ENCODE assay signal across 1 cellular context in the genomic region with DNA sequence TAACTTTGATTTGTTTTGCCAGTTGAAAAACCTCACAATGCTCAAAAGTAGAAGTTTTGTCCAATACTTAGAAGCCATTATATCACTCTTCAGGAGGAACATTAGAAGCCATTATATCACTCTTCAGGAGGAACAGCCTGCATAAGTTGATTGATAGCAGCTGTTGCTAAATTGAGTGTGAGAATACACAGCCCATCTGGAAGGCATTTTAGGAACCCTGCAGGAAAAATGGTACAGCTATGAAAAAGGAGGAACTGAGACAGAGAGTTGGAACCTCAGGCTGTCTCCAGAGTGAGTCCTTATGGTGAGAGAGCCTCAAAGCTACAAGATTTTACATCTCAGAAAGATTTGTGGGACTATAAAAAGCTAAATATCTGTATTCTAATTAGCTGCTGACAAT.
TF ChIP-seq lines count a peak whose summit lies in the region.

No MANE protein-coding gene starts in this region.

TF ChIP-seq in SK-N-SH, 30 proteins besides CTCF, POLR2A, EP300 and RAD21 (continued from another document):
- TF ChIP-seq, protein P1, sequence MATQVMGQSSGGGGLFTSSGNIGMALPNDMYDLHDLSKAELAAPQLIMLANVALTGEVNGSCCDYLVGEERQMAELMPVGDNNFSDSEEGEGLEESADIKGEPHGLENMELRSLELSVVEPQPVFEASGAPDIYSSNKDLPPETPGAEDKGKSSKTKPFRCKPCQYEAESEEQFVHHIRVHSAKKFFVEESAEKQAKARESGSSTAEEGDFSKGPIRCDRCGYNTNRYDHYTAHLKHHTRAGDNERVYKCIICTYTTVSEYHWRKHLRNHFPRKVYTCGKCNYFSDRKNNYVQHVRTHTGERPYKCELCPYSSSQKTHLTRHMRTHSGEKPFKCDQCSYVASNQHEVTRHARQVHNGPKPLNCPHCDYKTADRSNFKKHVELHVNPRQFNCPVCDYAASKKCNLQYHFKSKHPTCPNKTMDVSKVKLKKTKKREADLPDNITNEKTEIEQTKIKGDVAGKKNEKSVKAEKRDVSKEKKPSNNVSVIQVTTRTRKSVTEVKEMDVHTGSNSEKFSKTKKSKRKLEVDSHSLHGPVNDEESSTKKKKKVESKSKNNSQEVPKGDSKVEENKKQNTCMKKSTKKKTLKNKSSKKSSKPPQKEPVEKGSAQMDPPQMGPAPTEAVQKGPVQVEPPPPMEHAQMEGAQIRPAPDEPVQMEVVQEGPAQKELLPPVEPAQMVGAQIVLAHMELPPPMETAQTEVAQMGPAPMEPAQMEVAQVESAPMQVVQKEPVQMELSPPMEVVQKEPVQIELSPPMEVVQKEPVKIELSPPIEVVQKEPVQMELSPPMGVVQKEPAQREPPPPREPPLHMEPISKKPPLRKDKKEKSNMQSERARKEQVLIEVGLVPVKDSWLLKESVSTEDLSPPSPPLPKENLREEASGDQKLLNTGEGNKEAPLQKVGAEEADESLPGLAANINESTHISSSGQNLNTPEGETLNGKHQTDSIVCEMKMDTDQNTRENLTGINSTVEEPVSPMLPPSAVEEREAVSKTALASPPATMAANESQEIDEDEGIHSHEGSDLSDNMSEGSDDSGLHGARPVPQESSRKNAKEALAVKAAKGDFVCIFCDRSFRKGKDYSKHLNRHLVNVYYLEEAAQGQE (IDR thresholded peaks at IDR 0.05; ENCODE audit: low read depth, low read length): no peak
- TF ChIP-seq, protein P2, sequence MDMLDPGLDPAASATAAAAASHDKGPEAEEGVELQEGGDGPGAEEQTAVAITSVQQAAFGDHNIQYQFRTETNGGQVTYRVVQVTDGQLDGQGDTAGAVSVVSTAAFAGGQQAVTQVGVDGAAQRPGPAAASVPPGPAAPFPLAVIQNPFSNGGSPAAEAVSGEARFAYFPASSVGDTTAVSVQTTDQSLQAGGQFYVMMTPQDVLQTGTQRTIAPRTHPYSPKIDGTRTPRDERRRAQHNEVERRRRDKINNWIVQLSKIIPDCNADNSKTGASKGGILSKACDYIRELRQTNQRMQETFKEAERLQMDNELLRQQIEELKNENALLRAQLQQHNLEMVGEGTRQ (IDR thresholded peaks at IDR 0.05; ENCODE audit: borderline replicate concordance, low read depth, low read length): no peak
- TF ChIP-seq, protein P3, sequence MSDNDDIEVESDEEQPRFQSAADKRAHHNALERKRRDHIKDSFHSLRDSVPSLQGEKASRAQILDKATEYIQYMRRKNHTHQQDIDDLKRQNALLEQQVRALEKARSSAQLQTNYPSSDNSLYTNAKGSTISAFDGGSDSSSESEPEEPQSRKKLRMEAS (IDR thresholded peaks at IDR 0.05; ENCODE audit: low read depth): no peak
- TF ChIP-seq EZH2phosphoT487 (IDR thresholded peaks at IDR 0.05; ENCODE audit: borderline replicate concordance, low read depth): no peak
- TF ChIP-seq JUND (IDR thresholded peaks at IDR 0.05): no peak
- no peak for TF ChIP-seq MXI1 (IDR thresholded peaks at IDR 0.05; ENCODE audit: low read depth, low read length)
- TF ChIP-seq NFIC (IDR thresholded peaks at IDR 0.05; ENCODE audit: borderline replicate concordance): no peak
- TF ChIP-seq GATA2 (CRISPR knock-in tag; IDR thresholded peaks at IDR 0.05): no peak
- TF ChIP-seq NRF1 (IDR thresholded peaks at IDR 0.05; ENCODE audit: low read depth, low read length): no peak
- TF ChIP-seq, protein P4, sequence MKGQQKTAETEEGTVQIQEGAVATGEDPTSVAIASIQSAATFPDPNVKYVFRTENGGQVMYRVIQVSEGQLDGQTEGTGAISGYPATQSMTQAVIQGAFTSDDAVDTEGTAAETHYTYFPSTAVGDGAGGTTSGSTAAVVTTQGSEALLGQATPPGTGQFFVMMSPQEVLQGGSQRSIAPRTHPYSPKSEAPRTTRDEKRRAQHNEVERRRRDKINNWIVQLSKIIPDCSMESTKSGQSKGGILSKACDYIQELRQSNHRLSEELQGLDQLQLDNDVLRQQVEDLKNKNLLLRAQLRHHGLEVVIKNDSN (IDR thresholded peaks at IDR 0.05; ENCODE audit: borderline replicate concordance, low read depth): no peak
- no peak for TF ChIP-seq FOSL2 (IDR thresholded peaks at IDR 0.05; ENCODE audit: borderline replicate concordance, low read depth)
